In genomic region chr10:72272689-72273409, GRCh38 we compare ENCODE assay signal across 8 cellular contexts. TPM values are rescaled to one million over a fixed set of nuclear protein-coding genes. Genes with fewer than 3 reads are reported as not detected.
DNase-seq lines count a peak whose midpoint lies in the region; ATAC-seq, FAIRE-seq and TF ChIP-seq lines count a peak whose summit lies in the region.

No MANE protein-coding gene starts in this region.

- peaks cover 18% of the 10 kb centered on the region for H3K4me1 ChIP-seq in MM.1S (ENCODE audit: low read length)
- H3K4me1 ChIP-seq in keratinocyte (ENCODE audit: control insufficient read depth, extremely low read depth, insufficient read depth, low read length): peaks cover 21% of the 10 kb centered on the region
- peaks cover 20% of the 10 kb centered on the region for H3K4me1 ChIP-seq in skeletal muscle satellite cell (ENCODE audit: control insufficient read depth, insufficient read depth, low read length)

- dilution Hi-C loops in keratinocyte (cut with MboI; ENCODE audit: extremely low pct_ligation_motif_present, low sequenced_read_pairs): no loop called here

- H3K9ac ChIP-seq in MM.1S (ENCODE audit: low read length) (peak overlapping the region; percentile 69), keratinocyte (ENCODE audit: control insufficient read depth, extremely low read depth, insufficient read depth, low read length) (peak overlapping the region; percentile 92), skeletal muscle satellite cell (ENCODE audit: low read depth, low read length) (peak overlapping the region; percentile 81)

- DNase-seq in DMS79 treated with DMSO at 0.1 percent for 48 hours (lab: John Stamatoyannopoulos, UW) (peak; percentile 39), MM.1S (peak; percentile 58), SKM-1 treated with dmso at 0.1 percent for 144 hours (lab: John Stamatoyannopoulos, UW; ENCODE audit: unreplicated experiment) (peak; percentile 52), choroid plexus epithelial cell (ENCODE audit: low read depth) (peak; percentile 98), keratinocyte (ENCODE audit: low read depth, low spot score) (no peak)

- H3K36me3 ChIP-seq in MM.1S (replicated peaks; ENCODE audit: insufficient read depth, low read length): no peaks in the 10 kb centered on the region
- H3K36me3 ChIP-seq in keratinocyte (ENCODE audit: control insufficient read depth in 2 of 2, extremely low read depth in 1 of 2, insufficient read depth in 2 of 2, low read length in 2 of 2): peaks cover 13 to 22% of the 10 kb centered on the region in 2 experiments
- peaks cover 23% of the 10 kb centered on the region for H3K36me3 ChIP-seq in skeletal muscle satellite cell (ENCODE audit: insufficient read depth, low read length)

- H3K27ac ChIP-seq in MM.1S (ENCODE audit: low read length): peak overlapping the region; percentile 35; the same call in 1 of the 2 replicates
- peak overlapping the region; percentile 94 for H3K27ac ChIP-seq in keratinocyte (ENCODE audit: control insufficient read depth, insufficient read depth, low read length)

- H3K9me3 ChIP-seq in MM.1S (replicated peaks; ENCODE audit: insufficient read depth, low read length) (no peaks in the 10 kb centered on the region), keratinocyte (ENCODE audit: control insufficient read depth, low read depth, low read length) (no peaks in the 10 kb centered on the region), skeletal muscle satellite cell (replicated peaks; ENCODE audit: low read length) (no peaks in the 10 kb centered on the region)

- no peak for TF ChIP-seq CTCF in MM.1S (IDR thresholded peaks at IDR 0.05; ENCODE audit: low read length)
- no peak for TF ChIP-seq CTCF in choroid plexus epithelial cell (conservative IDR thresholded peaks at IDR 0.05; ENCODE audit: low read depth, low read length)
- no peak for TF ChIP-seq CTCF in keratinocyte (optimal IDR thresholded peaks at IDR 0.05 in 1 of 3, IDR thresholded peaks at IDR 0.05 in 1 of 3, conservative IDR thresholded peaks at IDR 0.05 in 1 of 3; ENCODE audit: extremely low read depth in 1 of 3, insufficient read depth in 2 of 3, low read length in 3 of 3)

- H3K4me3 ChIP-seq in MM.1S (ENCODE audit: low read length) (peak overlapping the region; percentile 81), choroid plexus epithelial cell (ENCODE audit: low read depth, low read length) (peak overlapping the region; percentile 72), keratinocyte (ENCODE audit: control insufficient read depth in 2 of 3, extremely low read depth in 1 of 3, insufficient read depth in 2 of 3, low read depth in 1 of 3, low read length in 3 of 3) (peak overlapping the region; percentile 67 to 100 (median 84)), skeletal muscle satellite cell (ENCODE audit: low read length) (peak overlapping the region; percentile 74)

- H3K9me1 ChIP-seq in keratinocyte (ENCODE audit: control insufficient read depth, extremely low read depth, insufficient read depth, low read length): no peaks in the 10 kb centered on the region

- ATAC-seq in GM21447 (IDR thresholded peaks at IDR 0.05; ENCODE audit: unreplicated experiment): peak; percentile 0
- ATAC-seq in HG02973 (IDR thresholded peaks at IDR 0.05; ENCODE audit: unreplicated experiment): no peak

- H3K4me2 ChIP-seq in MM.1S (ENCODE audit: low read depth, low read length): peak overlapping the region; percentile 97
- peak overlapping the region; percentile 94 for H3K4me2 ChIP-seq in keratinocyte (ENCODE audit: control insufficient read depth, extremely low read depth, insufficient read depth, low read depth, low read length)
- peak overlapping the region; percentile 89 for H3K4me2 ChIP-seq in skeletal muscle satellite cell (ENCODE audit: low read length)

- no peak for FAIRE-seq in keratinocyte (lab: Jason Lieb, UNC)

- H2AFZ ChIP-seq in MM.1S (ENCODE audit: low read length) (peak overlapping the region; percentile 92), keratinocyte (ENCODE audit: control insufficient read depth, low read length) (peak overlapping the region; percentile 50)

- no peaks in the 10 kb centered on the region for H3K27me3 ChIP-seq in MM.1S (replicated peaks; ENCODE audit: insufficient read depth, low read length)
- H3K27me3 ChIP-seq in keratinocyte (ENCODE audit: control insufficient read depth, extremely low read depth, insufficient read depth, low read length): no peaks in the 10 kb centered on the region
- no peaks in the 10 kb centered on the region for H3K27me3 ChIP-seq in skeletal muscle satellite cell (ENCODE audit: control insufficient read depth, insufficient read depth, low read length)

- H3K79me2 ChIP-seq in MM.1S (ENCODE audit: low read length) (peaks cover 14% of the 10 kb centered on the region), keratinocyte (ENCODE audit: control insufficient read depth, insufficient read depth, low read length) (peaks cover 18% of the 10 kb centered on the region)

- H4K20me1 ChIP-seq in MM.1S (ENCODE audit: insufficient read depth, low read length) (no peaks in the 10 kb centered on the region), keratinocyte (ENCODE audit: control insufficient read depth, extremely low read depth, insufficient read depth, low read length) (peaks cover 26% of the 10 kb centered on the region)

- H3F3A ChIP-seq in MM.1S (ENCODE audit: insufficient read depth, low read length): peaks cover 22% of the 10 kb centered on the region

- H3K9me2 ChIP-seq in MM.1S (replicated peaks; ENCODE audit: insufficient read depth, low read length): no peaks in the 10 kb centered on the region

RNA-seq across cellular contexts. Expression of gene DDIT4, which starts 0.9 kb away (rescaled TPM):
- polyA plus RNA-seq in keratinocyte: 153 to 289 TPM (median 248 TPM) in 3 replicates
- polyA plus RNA-seq in keratinocyte (2011; ENCODE audit: low read depth): 227 TPM
- 88.3 and 149 TPM in 2 replicates for polyA plus RNA-seq in keratinocyte (2011; cell fraction: cytosol; rRNA removed)
- polyA plus RNA-seq in keratinocyte (2011; cell fraction: nucleus; rRNA removed): 237 and 241 TPM in 2 replicates
- 409 and 466 TPM in 2 replicates for polyA plus RNA-seq in keratinocyte (2012; ENCODE audit: low replicate concordance)
- polyA minus RNA-seq in keratinocyte: 214 to 285 TPM (median 225 TPM) in 3 replicates
- 466 TPM for polyA minus RNA-seq in keratinocyte (2011; cell fraction: cytosol; rRNA and poly(A)+ RNA removed)
- polyA minus RNA-seq in keratinocyte (2011; cell fraction: nucleus; rRNA and poly(A)+ RNA removed): 259 and 281 TPM in 2 replicates
- total RNA-seq in skeletal muscle satellite cell (2012; rRNA removed): 391 and 412 TPM in 2 replicates

RNA-seq across cellular contexts. Expression of gene ASCC1, which starts 56.8 kb away (rescaled TPM):
- 21.3 to 32.9 TPM (median 31.9 TPM) in 3 replicates for polyA plus RNA-seq in keratinocyte
- 21.0 TPM for polyA plus RNA-seq in keratinocyte (2011; ENCODE audit: low read depth)
- 23.9 and 39.4 TPM in 2 replicates for polyA plus RNA-seq in keratinocyte (2011; cell fraction: cytosol; rRNA removed)
- polyA plus RNA-seq in keratinocyte (2011; cell fraction: nucleus; rRNA removed): 26.3 and 28.9 TPM in 2 replicates
- 18.0 and 27.0 TPM in 2 replicates for polyA plus RNA-seq in keratinocyte (2012; ENCODE audit: low replicate concordance)
- 12.9 to 33.0 TPM (median 25.1 TPM) in 3 replicates for polyA minus RNA-seq in keratinocyte
- 22.6 TPM for polyA minus RNA-seq in keratinocyte (2011; cell fraction: cytosol; rRNA and poly(A)+ RNA removed)
- polyA minus RNA-seq in keratinocyte (2011; cell fraction: nucleus; rRNA and poly(A)+ RNA removed): 14.8 and 26.8 TPM in 2 replicates
- 26.9 and 31.7 TPM in 2 replicates for total RNA-seq in skeletal muscle satellite cell (2012; rRNA removed)

RNA-seq across cellular contexts. Expression of gene ANAPC16, which starts 57.0 kb away (rescaled TPM):
- polyA plus RNA-seq in keratinocyte: 61.6 to 93.9 TPM (median 70.2 TPM) in 3 replicates
- 49.2 TPM for polyA plus RNA-seq in keratinocyte (2011; ENCODE audit: low read depth)
- polyA plus RNA-seq in keratinocyte (2011; cell fraction: cytosol; rRNA removed): 39.7 and 67.5 TPM in 2 replicates
- 14.3 and 21.5 TPM in 2 replicates for polyA plus RNA-seq in keratinocyte (2011; cell fraction: nucleus; rRNA removed)
- 50.0 and 66.0 TPM in 2 replicates for polyA plus RNA-seq in keratinocyte (2012; ENCODE audit: low replicate concordance)
- polyA minus RNA-seq in keratinocyte: 10.7 to 23.5 TPM (median 17.1 TPM) in 3 replicates
- 8.2 TPM for polyA minus RNA-seq in keratinocyte (2011; cell fraction: cytosol; rRNA and poly(A)+ RNA removed)
- 4.5 and 6.1 TPM in 2 replicates for polyA minus RNA-seq in keratinocyte (2011; cell fraction: nucleus; rRNA and poly(A)+ RNA removed)
- 38.3 and 43.0 TPM in 2 replicates for total RNA-seq in skeletal muscle satellite cell (2012; rRNA removed)
